Comparison of ENCODE assay signal across 1 cellular context in the genomic region with DNA sequence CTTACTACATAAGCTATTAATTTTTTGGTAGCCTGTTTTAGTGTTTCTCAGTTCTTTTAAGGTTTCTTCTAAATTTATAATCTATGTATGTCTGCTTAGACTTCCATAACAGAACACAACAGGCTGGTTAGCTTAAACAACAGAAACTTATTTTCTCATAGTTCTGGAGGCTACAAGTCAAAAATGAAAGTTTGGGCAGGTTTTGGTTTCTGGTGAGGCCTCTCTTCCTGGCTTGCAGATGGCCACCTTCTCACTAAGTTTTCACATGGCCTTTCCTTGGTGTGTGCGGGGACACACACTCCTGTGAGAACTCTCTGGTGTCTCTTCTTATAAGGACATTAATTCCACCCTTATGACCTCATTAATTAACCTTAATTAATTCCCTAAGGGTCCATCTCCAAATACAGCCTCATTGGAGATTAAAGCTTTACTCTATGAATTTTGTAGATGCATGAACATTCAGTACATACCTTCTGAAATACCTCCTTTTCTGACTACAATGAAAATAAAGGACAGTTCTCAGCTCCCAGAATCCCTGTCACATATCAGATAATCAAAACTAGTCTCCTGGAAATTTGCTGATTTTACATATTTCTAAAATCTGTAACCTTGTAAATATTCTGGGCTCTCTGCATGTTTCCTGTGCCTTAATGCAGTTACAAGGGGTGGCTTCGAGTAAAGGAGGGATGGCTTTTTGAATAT.
TF ChIP-seq lines count a peak whose summit lies in the region.

No MANE protein-coding gene starts in this region.

TF ChIP-seq in SK-N-SH, 30 proteins besides CTCF, POLR2A, EP300 and RAD21 (continued from another document):
- TF ChIP-seq, protein P1, sequence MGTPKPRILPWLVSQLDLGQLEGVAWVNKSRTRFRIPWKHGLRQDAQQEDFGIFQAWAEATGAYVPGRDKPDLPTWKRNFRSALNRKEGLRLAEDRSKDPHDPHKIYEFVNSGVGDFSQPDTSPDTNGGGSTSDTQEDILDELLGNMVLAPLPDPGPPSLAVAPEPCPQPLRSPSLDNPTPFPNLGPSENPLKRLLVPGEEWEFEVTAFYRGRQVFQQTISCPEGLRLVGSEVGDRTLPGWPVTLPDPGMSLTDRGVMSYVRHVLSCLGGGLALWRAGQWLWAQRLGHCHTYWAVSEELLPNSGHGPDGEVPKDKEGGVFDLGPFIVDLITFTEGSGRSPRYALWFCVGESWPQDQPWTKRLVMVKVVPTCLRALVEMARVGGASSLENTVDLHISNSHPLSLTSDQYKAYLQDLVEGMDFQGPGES (IDR thresholded peaks at IDR 0.05; ENCODE audit: low read depth, low read length), result no peak
- TF ChIP-seq, protein P2, sequence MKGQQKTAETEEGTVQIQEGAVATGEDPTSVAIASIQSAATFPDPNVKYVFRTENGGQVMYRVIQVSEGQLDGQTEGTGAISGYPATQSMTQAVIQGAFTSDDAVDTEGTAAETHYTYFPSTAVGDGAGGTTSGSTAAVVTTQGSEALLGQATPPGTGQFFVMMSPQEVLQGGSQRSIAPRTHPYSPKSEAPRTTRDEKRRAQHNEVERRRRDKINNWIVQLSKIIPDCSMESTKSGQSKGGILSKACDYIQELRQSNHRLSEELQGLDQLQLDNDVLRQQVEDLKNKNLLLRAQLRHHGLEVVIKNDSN (IDR thresholded peaks at IDR 0.05; ENCODE audit: borderline replicate concordance, low read depth), result no peak
- TF ChIP-seq SMC3 (IDR thresholded peaks at IDR 0.05; ENCODE audit: low read depth, low read length) (no peak), FOXM1 (IDR thresholded peaks at IDR 0.05; ENCODE audit: low read depth) (no peak), FOXJ3 (CRISPR knock-in tag; IDR thresholded peaks at IDR 0.05) (no peak), TAF1 (IDR thresholded peaks at IDR 0.05; ENCODE audit: borderline replicate concordance, low read depth, low read length) (no peak), YY1 (IDR thresholded peaks at IDR 0.05; ENCODE audit: low read depth) (no peak), NFIC (IDR thresholded peaks at IDR 0.05; ENCODE audit: borderline replicate concordance) (no peak), GATA2 (CRISPR knock-in tag; IDR thresholded peaks at IDR 0.05) (no peak), RFX5 (IDR thresholded peaks at IDR 0.05; ENCODE audit: low read length) (no peak)
- TF ChIP-seq, protein P3, sequence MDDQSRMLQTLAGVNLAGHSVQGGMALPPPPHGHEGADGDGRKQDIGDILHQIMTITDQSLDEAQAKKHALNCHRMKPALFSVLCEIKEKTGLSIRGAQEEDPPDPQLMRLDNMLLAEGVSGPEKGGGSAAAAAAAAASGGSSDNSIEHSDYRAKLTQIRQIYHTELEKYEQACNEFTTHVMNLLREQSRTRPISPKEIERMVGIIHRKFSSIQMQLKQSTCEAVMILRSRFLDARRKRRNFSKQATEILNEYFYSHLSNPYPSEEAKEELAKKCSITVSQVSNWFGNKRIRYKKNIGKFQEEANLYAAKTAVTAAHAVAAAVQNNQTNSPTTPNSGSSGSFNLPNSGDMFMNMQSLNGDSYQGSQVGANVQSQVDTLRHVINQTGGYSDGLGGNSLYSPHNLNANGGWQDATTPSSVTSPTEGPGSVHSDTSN (IDR thresholded peaks at IDR 0.05), result no peak
- TF ChIP-seq, protein P4, sequence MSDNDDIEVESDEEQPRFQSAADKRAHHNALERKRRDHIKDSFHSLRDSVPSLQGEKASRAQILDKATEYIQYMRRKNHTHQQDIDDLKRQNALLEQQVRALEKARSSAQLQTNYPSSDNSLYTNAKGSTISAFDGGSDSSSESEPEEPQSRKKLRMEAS (IDR thresholded peaks at IDR 0.05; ENCODE audit: low read depth), result no peak
- TF ChIP-seq, protein P5, sequence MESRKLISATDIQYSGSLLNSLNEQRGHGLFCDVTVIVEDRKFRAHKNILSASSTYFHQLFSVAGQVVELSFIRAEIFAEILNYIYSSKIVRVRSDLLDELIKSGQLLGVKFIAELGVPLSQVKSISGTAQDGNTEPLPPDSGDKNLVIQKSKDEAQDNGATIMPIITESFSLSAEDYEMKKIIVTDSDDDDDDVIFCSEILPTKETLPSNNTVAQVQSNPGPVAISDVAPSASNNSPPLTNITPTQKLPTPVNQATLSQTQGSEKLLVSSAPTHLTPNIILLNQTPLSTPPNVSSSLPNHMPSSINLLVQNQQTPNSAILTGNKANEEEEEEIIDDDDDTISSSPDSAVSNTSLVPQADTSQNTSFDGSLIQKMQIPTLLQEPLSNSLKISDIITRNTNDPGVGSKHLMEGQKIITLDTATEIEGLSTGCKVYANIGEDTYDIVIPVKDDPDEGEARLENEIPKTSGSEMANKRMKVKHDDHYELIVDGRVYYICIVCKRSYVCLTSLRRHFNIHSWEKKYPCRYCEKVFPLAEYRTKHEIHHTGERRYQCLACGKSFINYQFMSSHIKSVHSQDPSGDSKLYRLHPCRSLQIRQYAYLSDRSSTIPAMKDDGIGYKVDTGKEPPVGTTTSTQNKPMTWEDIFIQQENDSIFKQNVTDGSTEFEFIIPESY (IDR thresholded peaks at IDR 0.05; ENCODE audit: borderline replicate concordance, low read depth), result no peak
TF ChIP-seq in SK-N-SH: peak in this region for 0.
